ENCODE assay signal across 17 cellular contexts in genomic region chr12:58443981-58444371, GRCh38.
DNase-seq lines count a peak whose midpoint lies in the region; ATAC-seq, FAIRE-seq and TF ChIP-seq lines count a peak whose summit lies in the region.
"Had no signal": no experiment of that assay in that cellular context is flagged by ENCODE, and none has a peak within 500 bp of the region (broad histone marks: within the 10 kb centered on the region; RNA-seq: fewer than 3 reads in every experiment).

No MANE protein-coding gene starts in this region.

- H3K27me3 Mint-ChIP-seq in stimulated activated naive CD8-positive, alpha-beta T cell treated with anti-CD3 and anti-CD28 coated beads, Interleukin-15, amount 100 ng/mL, for 72 hours, result no peaks in the 10 kb centered on the region
- H3K27me3 Mint-ChIP-seq: effector memory CD8-positive, alpha-beta T cell had no signal

- peak; percentile 47 for FAIRE-seq in bronchial epithelial cell (lab: Jason Lieb, UNC)
- FAIRE-seq: A549, G401.6 had no signal

- no peaks in the 10 kb centered on the region for H3K9me3 ChIP-seq in upper lobe of right lung
- H3K9me3 ChIP-seq: A549 had no signal

- no peak overlapping the region for H3K27ac ChIP-seq in upper lobe of right lung
- H3K27ac ChIP-seq: A549 had no signal

- ATAC-seq in upper lobe of right lung, result peak; percentile 90
- ATAC-seq in stimulated activated naive CD8-positive, alpha-beta T cell treated with anti-CD3 and anti-CD28 coated beads, Interleukin-15, amount 100 ng/mL, for 72 hours, result no peak
- ATAC-seq: effector memory CD8-positive, alpha-beta T cell; naive thymus-derived CD4-positive, alpha-beta T cell had no signal

- no peaks in the 10 kb centered on the region for H3K9me3 Mint-ChIP-seq in stimulated activated naive CD8-positive, alpha-beta T cell treated with anti-CD3 and anti-CD28 coated beads, Interleukin-15, amount 100 ng/mL, for 72 hours
- H3K9me3 Mint-ChIP-seq: brain; effector memory CD8-positive, alpha-beta T cell had no signal

- H3K36me3 ChIP-seq in bronchial epithelial cell (ENCODE audit: control insufficient read depth, insufficient read depth, low read length) (no peaks in the 10 kb centered on the region), upper lobe of right lung (no peaks in the 10 kb centered on the region)

- H3K4me1 Mint-ChIP-seq in stimulated activated naive CD8-positive, alpha-beta T cell treated with anti-CD3 and anti-CD28 coated beads, Interleukin-15, amount 100 ng/mL, for 72 hours, result no peaks in the 10 kb centered on the region
- H3K4me1 Mint-ChIP-seq: brain; naive thymus-derived CD4-positive, alpha-beta T cell had no signal

- intact Hi-C loops in upper lobe of right lung (cut with DNase I), result no loop called here

- no peaks in the 10 kb centered on the region for H3K4me1 ChIP-seq in upper lobe of right lung
- H3K4me1 ChIP-seq: A549 had no signal

- no peak for TF ChIP-seq CTCF in bronchial epithelial cell (IDR thresholded peaks at IDR 0.05; ENCODE audit: insufficient read depth, low read length, severe bottlenecking)
- TF ChIP-seq CTCF in upper lobe of right lung (IDR thresholded peaks at IDR 0.05), result no peak

- H3K4me3 Mint-ChIP-seq in stimulated activated naive CD8-positive, alpha-beta T cell treated with anti-CD3 and anti-CD28 coated beads, Interleukin-15, amount 100 ng/mL, for 72 hours, result no peak overlapping the region
- H3K4me3 Mint-ChIP-seq: brain; effector memory CD8-positive, alpha-beta T cell; naive thymus-derived CD4-positive, alpha-beta T cell; WTC11 had no signal

- H3K27me3 ChIP-seq in bronchial epithelial cell (ENCODE audit: control insufficient read depth, insufficient read depth, low read length) (no peaks in the 10 kb centered on the region), upper lobe of right lung (no peaks in the 10 kb centered on the region)

- peak; percentile 9 for DNase-seq in NCI-H748 (lab: John Stamatoyannopoulos, UW; ENCODE audit: unreplicated experiment)
- no peak for DNase-seq in NCI-H748 treated with DMSO at 0.1 percent for 48 hours (lab: John Stamatoyannopoulos, UW)
- peak; percentile 10 for DNase-seq in bronchial epithelial cell (ENCODE audit: low read depth)
- DNase-seq in islet precursor cell, result peak; percentile 73
- no peak for DNase-seq in upper lobe of right lung
- DNase-seq in HuH-7.5 (ENCODE audit: low spot score), result no peak
- no peak for DNase-seq in stimulated activated naive CD4-positive, alpha-beta T cell treated with Interleukin-2 at 50 U/mL for 16 hours (lab: John Stamatoyannopoulos, UW)
- DNase-seq in stimulated activated naive CD8-positive, alpha-beta T cell treated with anti-CD3 and anti-CD28 coated beads, Interleukin-15, amount 100 ng/mL, for 72 hours, result no peak
- DNase-seq: activated effector memory CD4-positive, alpha-beta T cell treated with anti-CD3 and anti-CD28 coated beads, Interleukin-2, amount 50 U/mL, for 16 hours; effector memory CD8-positive, alpha-beta T cell; kidney glomerular epithelial cell; naive thymus-derived CD4-positive, alpha-beta T cell; NCI-H2171 treated with DMSO at 0.1 percent for 48 hours had no signal

- no peak overlapping the region for H3K27ac Mint-ChIP-seq in stimulated activated naive CD8-positive, alpha-beta T cell treated with anti-CD3 and anti-CD28 coated beads, Interleukin-15, amount 100 ng/mL, for 72 hours
- H3K27ac Mint-ChIP-seq: brain; effector memory CD8-positive, alpha-beta T cell; naive thymus-derived CD4-positive, alpha-beta T cell; WTC11 had no signal

- no peak overlapping the region for H3K4me3 ChIP-seq in bronchial epithelial cell (ENCODE audit: low read depth, low read length)
- H3K4me3 ChIP-seq in upper lobe of right lung, result no peak overlapping the region
- H3K4me3 ChIP-seq: A549 had no signal

Comparison
In these comparisons a context has a peak if more than half of its experiments do, and no peak if none do; other contexts are left out.
1. DNase-seq: peak in NCI-H748 (single experiment), bronchial epithelial cell (single experiment) and islet precursor cell (single experiment); none in NCI-H748 treated with DMSO at 0.1 percent for 48 hours (single experiment), upper lobe of right lung (single experiment), HuH-7.5 (single experiment), stimulated activated naive CD4-positive, alpha-beta T cell treated with Interleukin-2 at 50 U/mL for 16 hours (single experiment) and stimulated activated naive CD8-positive, alpha-beta T cell treated with anti-CD3 and anti-CD28 coated beads, Interleukin-15, amount 100 ng/mL, for 72 hours (0 of 2).